ENCODE assay signal across 8 cellular contexts in the genomic region with DNA sequence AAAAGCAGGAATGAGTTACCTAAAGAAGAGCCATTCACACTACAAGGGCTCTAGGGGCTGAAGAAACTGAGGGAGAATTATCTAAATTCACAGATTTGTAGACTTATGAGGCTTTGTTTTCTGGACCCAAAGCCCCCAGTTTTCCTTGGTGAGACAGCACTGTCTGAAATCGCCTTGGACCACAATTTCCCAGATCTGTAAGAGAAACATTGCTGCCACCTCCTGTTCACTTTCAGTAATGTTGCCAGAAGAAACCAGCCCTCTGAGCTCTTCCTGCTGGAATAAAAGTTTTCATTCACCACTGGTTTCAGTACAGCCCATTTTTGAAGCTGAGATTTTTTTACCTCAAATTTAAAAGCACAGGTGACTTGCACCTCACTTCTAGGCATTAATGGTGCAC.
DNase-seq lines count a peak whose midpoint lies in the region; ATAC-seq and TF ChIP-seq lines count a peak whose summit lies in the region.

No MANE protein-coding gene starts in this region.

- H3K27ac ChIP-seq in caudate nucleus (ENCODE audit: low read depth, low read length) (no peak overlapping the region), layer of hippocampus (ENCODE audit: low read depth, low read length) (peak overlapping the region; percentile 27), tibial nerve (no peak overlapping the region)

- no peaks in the 10 kb centered on the region for H3K4me1 ChIP-seq in tibial nerve

- H3K36me3 ChIP-seq in tibial nerve: no peaks in the 10 kb centered on the region

- CTCF ChIA-PET in activated naive CD4-positive, alpha-beta T cell treated with anti-CD3 and anti-CD28 coated beads for 36 hours (lab: Charles Lee): interaction anchor here (0.7 to 2.8 kb wide), 8 partner anchors 9 to 1719 kb away, joined by 3 to 14 read pairs (median 4); no protein-coding TSS in a partner anchor

- no peak for TF ChIP-seq EP300 in tibial nerve (IDR thresholded peaks at IDR 0.05)

- WGBS in tibial nerve, 2 donors: 0 to 4% methylated on average over 1 of the region's 1 CpG

- H3K4me3 ChIP-seq in tibial nerve: no peak overlapping the region

- no peaks in the 10 kb centered on the region for H3K9me3 Mint-ChIP-seq in activated naive CD4-positive, alpha-beta T cell treated with anti-CD3 and anti-CD28 coated beads for 36 hours

- no peak for TF ChIP-seq POLR2A in tibial nerve (IDR thresholded peaks at IDR 0.05)

- ATAC-seq in HG03432 (IDR thresholded peaks at IDR 0.05; ENCODE audit: unreplicated experiment): peak; percentile 72

- no peaks in the 10 kb centered on the region for H3K4me1 Mint-ChIP-seq in activated naive CD4-positive, alpha-beta T cell treated with anti-CD3 and anti-CD28 coated beads for 36 hours (ENCODE audit: low read depth)

- no peaks in the 10 kb centered on the region for H3K27me3 ChIP-seq in layer of hippocampus (ENCODE audit: control insufficient read depth, insufficient read depth, low read length)
- no peaks in the 10 kb centered on the region for H3K27me3 ChIP-seq in tibial nerve

- no peak overlapping the region for H3K4me3 Mint-ChIP-seq in activated naive CD4-positive, alpha-beta T cell treated with anti-CD3 and anti-CD28 coated beads for 36 hours

- H3K36me3 Mint-ChIP-seq in activated naive CD4-positive, alpha-beta T cell treated with anti-CD3 and anti-CD28 coated beads for 36 hours (ENCODE audit: low read depth): no peaks in the 10 kb centered on the region

- no peak overlapping the region for H3K27ac Mint-ChIP-seq in activated naive CD4-positive, alpha-beta T cell treated with anti-CD3 and anti-CD28 coated beads for 36 hours

- TF ChIP-seq CTCF in tibial nerve (IDR thresholded peaks at IDR 0.05): peak; percentile 35 to 70 (median 58)

- intact Hi-C loops in activated naive CD4-positive, alpha-beta T cell treated with anti-CD3 and anti-CD28 coated beads for 36 hours (cut with micrococcal nuclease): loop anchor here (1.0 to 5.0 kb wide), 4 partner anchors 180 to 1514 kb away; no protein-coding TSS in a partner anchor

- H3K27me3 Mint-ChIP-seq in activated naive CD4-positive, alpha-beta T cell treated with anti-CD3 and anti-CD28 coated beads for 36 hours (ENCODE audit: low read depth): peaks cover 18% of the 10 kb centered on the region

- no peaks in the 10 kb centered on the region for H3K9me3 ChIP-seq in tibial nerve

- DNase-seq in activated naive CD4-positive, alpha-beta T cell treated with anti-CD3 and anti-CD28 coated beads for 36 hours: peak; percentile 21
- no peak for DNase-seq in activated naive CD4-positive, alpha-beta T cell treated with anti-CD3 and anti-CD28 coated beads, Interleukin-2, amount 50 U/mL, for 16 hours
- peak; percentile 52 for DNase-seq in NCI-H82 treated with DMSO at 0.1 percent for 48 hours (lab: John Stamatoyannopoulos, UW; ENCODE audit: unreplicated experiment)
- DNase-seq in caudate nucleus (lab: John Stamatoyannopoulos, UW): peak in 46 of 61 donors; percentile 0 to 77 (median 28)
- DNase-seq in tibial nerve (ENCODE audit: low spot score in 2 of 2): peak in 1 of 2 donors; percentile 73
- DNase-seq in NCI-H187 (lab: John Stamatoyannopoulos, UW): no peak

Comparison
In these comparisons a context has a peak if more than half of its experiments do, and no peak if none do; other contexts are left out.
1. DNase-seq: peak in activated naive CD4-positive, alpha-beta T cell treated with anti-CD3 and anti-CD28 coated beads for 36 hours (single experiment), NCI-H82 treated with DMSO at 0.1 percent for 48 hours (single experiment) and caudate nucleus (46 of 61); none in activated naive CD4-positive, alpha-beta T cell treated with anti-CD3 and anti-CD28 coated beads, Interleukin-2, amount 50 U/mL, for 16 hours (single experiment) and NCI-H187 (0 of 2).